ENCODE assay signal across 8 cellular contexts in the genomic region with DNA sequence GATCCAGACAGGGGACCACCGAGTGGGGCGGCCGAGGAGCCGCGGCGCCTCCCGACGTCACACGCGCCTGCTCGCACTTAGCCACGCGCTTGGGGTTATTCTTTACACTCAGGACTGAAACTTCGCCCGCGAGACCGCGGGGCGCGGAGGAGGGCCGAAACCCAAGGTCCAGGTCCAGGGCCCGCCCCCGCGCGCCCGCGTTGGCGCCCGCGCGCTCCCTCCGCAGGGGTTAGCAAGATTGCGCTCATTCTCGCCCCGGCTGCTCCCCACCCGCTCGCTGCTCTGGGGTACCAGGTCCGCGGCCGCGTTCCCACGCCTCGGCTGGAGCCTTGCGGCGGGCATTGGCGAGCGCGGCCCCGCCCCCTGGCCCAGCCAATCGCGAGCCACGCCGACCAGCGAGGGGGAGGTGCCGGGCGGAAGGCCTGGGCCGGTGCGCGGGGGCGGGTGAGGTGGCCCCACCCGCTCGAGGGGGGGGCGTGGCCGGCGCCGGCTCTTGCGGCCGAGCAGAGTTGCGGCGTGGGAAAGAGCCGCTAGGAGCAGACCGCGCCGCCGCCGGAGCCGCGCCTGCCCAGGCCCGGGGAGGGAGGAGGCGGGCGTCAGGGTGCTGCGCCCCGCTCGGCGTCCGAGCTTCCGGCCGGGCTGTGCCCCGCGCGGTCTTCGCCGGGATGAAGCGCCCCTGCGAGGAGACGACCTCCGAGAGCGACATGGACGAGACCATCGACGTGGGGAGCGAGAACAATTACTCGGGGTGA. TPM values are rescaled to one million over a fixed set of nuclear protein-coding genes. Genes with fewer than 3 reads are reported as not detected.
DNase-seq lines count a peak whose midpoint lies in the region; ATAC-seq and TF ChIP-seq lines count a peak whose summit lies in the region.

A gene (plus strand): TSS at position 521 of the 752 bp plus-strand sequence. CDS start 145 bp downstream, at position 666.

- H3K27me3 ChIP-seq in DOHH2 (ENCODE audit: control insufficient read depth, low read length) (peaks cover 65% of the 10 kb centered on the region), Karpas-422 (ENCODE audit: low read length) (no peaks in the 10 kb centered on the region), neuron (ENCODE audit: insufficient read depth, low read length) (peaks cover 70% of the 10 kb centered on the region), stomach (peaks cover 0 to 90% (median 78%) of the 10 kb centered on the region in 3 donors)

- 0 to 1% (median 0%) methylated on average over 32 to 103 of the region's 103 CpGs for WGBS in stomach, 5 donors

- DNase-seq in Karpas-422 (peak; percentile 97), SHP77 treated with DMSO at 0.1 percent for 48 hours (lab: John Stamatoyannopoulos, UW) (peak; percentile 83), foreskin melanocyte (peak; percentile 76), stomach (peak; percentile 95)
- DNase-seq in activated naive CD4-positive, alpha-beta T cell treated with anti-CD3 and anti-CD28 coated beads for 36 hours, result peak; percentile 83

- H3K4me2 ChIP-seq in DOHH2 (ENCODE audit: low read length), result peak within 1 kb of the TSS; percentile 93
- peak within 1 kb of the TSS; percentile 90 for H3K4me2 ChIP-seq in Karpas-422 (ENCODE audit: low read depth, low read length, poor library complexity, severe bottlenecking)

- no peaks in the 10 kb centered on the region for H3K9me3 ChIP-seq in DOHH2 (ENCODE audit: control insufficient read depth, insufficient read depth, low read length)
- no peaks in the 10 kb centered on the region for H3K9me3 ChIP-seq in Karpas-422 (ENCODE audit: low read length)
- H3K9me3 ChIP-seq in neuron (ENCODE audit: low read length), result no peaks in the 10 kb centered on the region
- no peaks in the 10 kb centered on the region for H3K9me3 ChIP-seq in stomach

- H3K36me3 Mint-ChIP-seq in activated naive CD4-positive, alpha-beta T cell treated with anti-CD3 and anti-CD28 coated beads for 36 hours (ENCODE audit: low read depth), result no peaks in the 10 kb centered on the region

- TF ChIP-seq POLR2A in stomach (IDR thresholded peaks at IDR 0.05), result no peak

- no peak for TF ChIP-seq EP300 in stomach (IDR thresholded peaks at IDR 0.05)

- peaks cover 60% of the 10 kb centered on the region for H3K4me1 ChIP-seq in DOHH2 (ENCODE audit: control insufficient read depth, low read length)
- peaks cover 48% of the 10 kb centered on the region for H3K4me1 ChIP-seq in Karpas-422 (ENCODE audit: low read length)
- H3K4me1 ChIP-seq in neuron (ENCODE audit: insufficient read depth, low read length), result peaks cover 27% of the 10 kb centered on the region
- H3K4me1 ChIP-seq in stomach, result peaks cover 7 to 54% (median 39%) of the 10 kb centered on the region in 4 donors

- H3K79me2 ChIP-seq in DOHH2 (ENCODE audit: control insufficient read depth, low read length) (peaks cover 3% of the 10 kb centered on the region; the same call in 1 of the 2 replicates), Karpas-422 (ENCODE audit: low read length) (no peaks in the 10 kb centered on the region)

- intact Hi-C loops in activated naive CD4-positive, alpha-beta T cell treated with anti-CD3 and anti-CD28 coated beads for 36 hours (cut with micrococcal nuclease), result loop anchor here (1.0 to 10.0 kb wide), 6 partner anchors 31 to 792 kb away; a partner anchor contains a TSS
- intact Hi-C loops in stomach (cut with DNase I; ENCODE audit: low total_unique reads), result no loop called here

- CTCF ChIA-PET in activated naive CD4-positive, alpha-beta T cell treated with anti-CD3 and anti-CD28 coated beads for 36 hours (lab: Charles Lee), result no interaction called here

- H3K4me3 ChIP-seq in DOHH2 (ENCODE audit: low read length) (peak within 1 kb of the TSS; percentile 88), Karpas-422 (ENCODE audit: low read length) (peak within 1 kb of the TSS; percentile 75), neuron (ENCODE audit: low read length) (peak within 1 kb of the TSS; percentile 69), stomach (peak within 1 kb of the TSS; percentile 67 to 83 (median 74))

- peaks cover 15% of the 10 kb centered on the region for H3F3A ChIP-seq in DOHH2 (ENCODE audit: control insufficient read depth, insufficient read depth)

- H3K9ac ChIP-seq in Karpas-422 (ENCODE audit: low read length), result peak within 1 kb of the TSS; percentile 77

- H3K4me1 Mint-ChIP-seq in activated naive CD4-positive, alpha-beta T cell treated with anti-CD3 and anti-CD28 coated beads for 36 hours (ENCODE audit: low read depth), result peaks cover 33% of the 10 kb centered on the region

- peaks cover 51% of the 10 kb centered on the region for H3K27me3 Mint-ChIP-seq in activated naive CD4-positive, alpha-beta T cell treated with anti-CD3 and anti-CD28 coated beads for 36 hours (ENCODE audit: low read depth)

- H3K9me3 Mint-ChIP-seq in activated naive CD4-positive, alpha-beta T cell treated with anti-CD3 and anti-CD28 coated beads for 36 hours, result no peaks in the 10 kb centered on the region

- H3K9me2 ChIP-seq in DOHH2 (replicated peaks; ENCODE audit: control insufficient read depth, low read length) (no peaks in the 10 kb centered on the region), Karpas-422 (replicated peaks; ENCODE audit: insufficient read depth, low read length) (no peaks in the 10 kb centered on the region)

- H3K36me3 ChIP-seq in DOHH2 (ENCODE audit: control insufficient read depth, low read length), result no peaks in the 10 kb centered on the region; the same call in 1 of the 2 replicates
- H3K36me3 ChIP-seq in Karpas-422 (ENCODE audit: insufficient read depth, low read length), result no peaks in the 10 kb centered on the region
- no peaks in the 10 kb centered on the region for H3K36me3 ChIP-seq in neuron (ENCODE audit: insufficient read depth, low read length)
- H3K36me3 ChIP-seq in stomach, result no peaks in the 10 kb centered on the region

- H3K27ac Mint-ChIP-seq in activated naive CD4-positive, alpha-beta T cell treated with anti-CD3 and anti-CD28 coated beads for 36 hours, result no peak within 1 kb of the TSS

- peak; percentile 87 for ATAC-seq in GM21825 (IDR thresholded peaks at IDR 0.05; ENCODE audit: unreplicated experiment)

- peak within 1 kb of the TSS; percentile 96 for H2AFZ ChIP-seq in Karpas-422 (ENCODE audit: low read length)
- H2AFZ ChIP-seq in neuron (ENCODE audit: low read depth, low read length), result peak within 1 kb of the TSS; percentile 99

- TF ChIP-seq CTCF in DOHH2 (IDR thresholded peaks at IDR 0.05; ENCODE audit: low read depth, low read length, poor library complexity, severe bottlenecking), result no peak
- TF ChIP-seq CTCF in stomach (IDR thresholded peaks at IDR 0.05), result peak in 3 of 7 experiments; percentile 12 to 24 (median 14)

- H3K27ac ChIP-seq in DOHH2 (ENCODE audit: low read depth, low read length) (peak within 1 kb of the TSS; percentile 40), Karpas-422 (ENCODE audit: low read length) (no peak within 1 kb of the TSS), stomach (peak within 1 kb of the TSS; percentile 76 to 87 (median 81))

- peak within 1 kb of the TSS; percentile 79 for H3K4me3 Mint-ChIP-seq in activated naive CD4-positive, alpha-beta T cell treated with anti-CD3 and anti-CD28 coated beads for 36 hours

- H4K20me1 ChIP-seq in DOHH2 (ENCODE audit: control insufficient read depth, insufficient read depth, low read depth, low read length) (no peaks in the 10 kb centered on the region), Karpas-422 (ENCODE audit: insufficient read depth, low read depth, low read length) (no peaks in the 10 kb centered on the region)

RNA-seq across cellular contexts. Expression of the gene that starts here (rescaled TPM):
- 0.07 and 0.11 TPM in 2 replicates for total RNA-seq in Karpas-422 (2014; rRNA removed; shearing (Covaris generic); ENCODE audit: low replicate concordance)
- not detected for total RNA-seq in activated naive CD4-positive, alpha-beta T cell treated with anti-CD3 and anti-CD28 coated beads for 36 hours
- total RNA-seq in stomach, result 1 to 10 TPM in 3 of 5 donors, not detected in 2; 1.0 to 1.7 (median 1.3) TPM
- 1 to 10 TPM in 2 of 3 donors, under 1 TPM in 1; 0.83 to 3.8 (median 1.1) TPM for polyA plus RNA-seq in stomach

Comparison
In these comparisons a context has a peak if more than half of its experiments do, and no peak if none do; other contexts are left out.
1. Peak in DNase-seq, H3K4me3 ChIP-seq, H3K9ac ChIP-seq and H3K4me2 ChIP-seq in Karpas-422; RNA of the gene not detected or under 1 TPM.
2. Peak in DNase-seq in activated naive CD4-positive, alpha-beta T cell treated with anti-CD3 and anti-CD28 coated beads for 36 hours; RNA of the gene not detected or under 1 TPM.